1 cellular context compared by ENCODE assay signal in the genomic region with DNA sequence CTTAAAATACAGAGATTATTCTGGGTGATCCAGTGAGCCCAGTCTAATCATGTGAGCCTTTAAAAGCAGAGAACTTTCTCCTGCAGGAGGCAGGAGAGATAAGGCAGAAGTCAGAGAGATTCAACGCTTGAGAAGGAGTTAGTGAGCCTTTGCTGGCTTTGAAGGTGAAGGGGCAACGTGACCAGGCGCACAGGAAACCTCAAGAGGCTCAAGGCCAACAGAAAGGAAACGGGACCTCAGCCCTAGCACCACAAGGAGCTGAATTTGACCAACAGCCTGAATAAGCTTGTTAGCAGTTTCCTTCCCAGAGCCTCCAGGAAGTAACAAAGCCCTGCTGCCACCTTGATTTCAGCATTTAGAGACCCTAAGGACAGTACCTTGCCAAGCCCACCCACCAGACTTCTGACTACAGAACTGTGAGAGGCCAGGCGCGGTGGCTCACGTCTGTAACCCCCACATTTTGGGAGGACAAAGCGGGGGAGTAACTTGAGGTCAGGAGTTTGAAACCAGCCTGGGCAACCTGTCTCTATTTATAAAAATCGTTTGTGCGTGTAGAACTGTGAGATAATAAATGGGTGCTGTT.
TF ChIP-seq lines count a peak whose summit lies in the region.

No MANE protein-coding gene starts in this region.

TF ChIP-seq in HepG2, 621 proteins besides CTCF, POLR2A, EP300 and RAD21 (continued from another document):
- TF ChIP-seq REXO4 (CRISPR knock-in tag; IDR thresholded peaks at IDR 0.05; ENCODE audit: borderline replicate concordance) (no peak), HOXA7 (CRISPR knock-in tag; IDR thresholded peaks at IDR 0.05) (no peak)
- TF ChIP-seq, protein P1, sequence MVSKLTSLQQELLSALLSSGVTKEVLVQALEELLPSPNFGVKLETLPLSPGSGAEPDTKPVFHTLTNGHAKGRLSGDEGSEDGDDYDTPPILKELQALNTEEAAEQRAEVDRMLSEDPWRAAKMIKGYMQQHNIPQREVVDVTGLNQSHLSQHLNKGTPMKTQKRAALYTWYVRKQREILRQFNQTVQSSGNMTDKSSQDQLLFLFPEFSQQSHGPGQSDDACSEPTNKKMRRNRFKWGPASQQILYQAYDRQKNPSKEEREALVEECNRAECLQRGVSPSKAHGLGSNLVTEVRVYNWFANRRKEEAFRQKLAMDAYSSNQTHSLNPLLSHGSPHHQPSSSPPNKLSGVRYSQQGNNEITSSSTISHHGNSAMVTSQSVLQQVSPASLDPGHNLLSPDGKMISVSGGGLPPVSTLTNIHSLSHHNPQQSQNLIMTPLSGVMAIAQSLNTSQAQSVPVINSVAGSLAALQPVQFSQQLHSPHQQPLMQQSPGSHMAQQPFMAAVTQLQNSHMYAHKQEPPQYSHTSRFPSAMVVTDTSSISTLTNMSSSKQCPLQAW (CRISPR knock-in tag; IDR thresholded peaks at IDR 0.05) = no peak
TF ChIP-seq in HepG2: peak in this region for 4.
